Comparison of ENCODE assay signal across 10 cellular contexts in genomic region chrX:153320502-153321184, GRCh38. TPM values are rescaled to one million over a fixed set of nuclear protein-coding genes. Genes with fewer than 3 reads are reported as not detected.
"Had no signal": no experiment of that assay in that cellular context is flagged by ENCODE, and none has a peak within 500 bp of the region (broad histone marks: within the 10 kb centered on the region; RNA-seq: fewer than 3 reads in every experiment).

No MANE protein-coding gene starts in this region.

RNA-seq across cellular contexts. Expression of gene PNMA6F, which starts 0.9 kb away (rescaled TPM):
- total RNA-seq: activated CD4-positive, alpha-beta memory T cell treated with anti-CD3 and anti-CD28 coated beads for 36 hours; activated CD4-positive, alpha-beta T cell treated with anti-CD3 and anti-CD28 coated beads, Interleukin-2, amount 10 ng/mL, durations not matched to agents 7 days and 5 days; activated CD8-positive, alpha-beta memory T cell treated with anti-CD3 and anti-CD28 coated beads for 36 hours; activated naive CD4-positive, alpha-beta T cell treated with anti-CD3 and anti-CD28 coated beads for 36 hours; activated T-helper 17 cell treated with anti-CD3 and anti-CD28 coated beads, Interleukin-2, amount 50 U/mL, for 72 hours; cardiac septum; NCI-H460; PC-9; RPMI7951; T-cell had no signal
